ENCODE assay signal across 8 cellular contexts in genomic region chr14:71320734-71321555, GRCh38. TPM values are rescaled to one million over a fixed set of nuclear protein-coding genes. Genes with fewer than 3 reads are reported as not detected.
DNase-seq lines count a peak whose midpoint lies in the region; ATAC-seq and TF ChIP-seq lines count a peak whose summit lies in the region.

No MANE protein-coding gene starts in this region.

- peak; percentile 75 for DNase-seq in CD1c-positive myeloid dendritic cell (ENCODE audit: extremely low spot score)
- peak; percentile 23 to 73 (median 51) for DNase-seq in T-helper 1 cell
- DNase-seq in ascending aorta (ENCODE audit: low spot score in 2 of 2): peak; percentile 12 to 84
- DNase-seq in hepatic stellate cell (ENCODE audit: low spot score): peak; percentile 69
- peak; percentile 86 for DNase-seq in retina
- no peak for DNase-seq in cerebellar nuclear complex (lab: John Stamatoyannopoulos, UW)

- peak overlapping the region; percentile 94 to 99 for H3K27ac ChIP-seq in ascending aorta

- peak; percentile 31 for ATAC-seq in GM19372 (IDR thresholded peaks at IDR 0.05; ENCODE audit: low read depth, unreplicated experiment)
- peak; percentile 26 for ATAC-seq in HG03521 (IDR thresholded peaks at IDR 0.05; ENCODE audit: unreplicated experiment)

- no peaks in the 10 kb centered on the region for H3K9me3 ChIP-seq in ascending aorta

- TF ChIP-seq CTCF in ascending aorta (IDR thresholded peaks at IDR 0.05): no peak

- no peaks in the 10 kb centered on the region for H3K36me3 ChIP-seq in ascending aorta

- no peaks in the 10 kb centered on the region for H3K27me3 ChIP-seq in ascending aorta

- H3K4me1 ChIP-seq in ascending aorta: peaks cover 0 to 8% of the 10 kb centered on the region in 2 donors

- intact Hi-C loops in ascending aorta (cut with DNase I): loop anchor here (1.0 to 5.0 kb wide), 6 partner anchors 34 to 390 kb away; no protein-coding TSS in a partner anchor

- peak overlapping the region; percentile 87 to 95 for H3K4me3 ChIP-seq in ascending aorta

RNA-seq across cellular contexts. Expression of gene SIPA1L1, which starts 0.7 kb away (rescaled TPM):
- 12.6 TPM for total RNA-seq in ascending aorta

Comparison
In these comparisons a context has a peak if more than half of its experiments do, and no peak if none do; other contexts are left out.
1. DNase-seq: peak in CD1c-positive myeloid dendritic cell (single experiment), T-helper 1 cell (5 of 5), ascending aorta (2 of 2), hepatic stellate cell (single experiment) and retina (single experiment); none in cerebellar nuclear complex (0 of 2).